ENCODE assay signal across 23 cellular contexts in the genomic region with DNA sequence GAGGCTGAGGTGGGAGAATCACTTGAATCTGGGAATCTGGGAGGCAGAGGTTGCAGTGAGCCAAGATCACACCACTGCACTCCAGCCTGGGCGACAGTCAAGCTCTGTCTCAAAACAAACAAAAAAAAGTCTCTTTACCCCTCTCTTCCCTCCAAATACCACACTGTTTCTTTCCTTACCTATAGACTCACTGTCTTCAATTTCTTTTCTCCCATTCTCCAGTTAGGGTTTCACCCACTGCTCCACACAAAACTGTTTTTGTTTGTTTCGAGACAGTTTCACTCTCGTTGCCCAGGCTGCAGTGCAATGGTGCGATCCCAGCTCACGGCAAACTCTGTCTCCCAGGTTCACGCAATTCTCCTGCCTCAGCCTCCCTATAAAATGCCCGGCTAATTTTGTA. TPM values are rescaled to one million over a fixed set of nuclear protein-coding genes. Genes with fewer than 3 reads are reported as not detected.
DNase-seq lines count a peak whose midpoint lies in the region; ATAC-seq and TF ChIP-seq lines count a peak whose summit lies in the region.
"Had no signal": no experiment of that assay in that cellular context is flagged by ENCODE, and none has a peak within 500 bp of the region (broad histone marks: within the 10 kb centered on the region; RNA-seq: fewer than 3 reads in every experiment).

No MANE protein-coding gene starts in this region.

- peak overlapping the region; percentile 61 for H3K27ac Mint-ChIP-seq in activated CD4-positive, alpha-beta memory T cell treated with anti-CD3 and anti-CD28 coated beads, Interleukin-2, amount 10 ng/mL, durations not matched to agents 7 days and 5 days
- H3K27ac Mint-ChIP-seq in activated CD4-positive, alpha-beta memory T cell treated with anti-CD3 and anti-CD28 coated beads for 36 hours = no peak overlapping the region
- peak overlapping the region; percentile 38 for H3K27ac Mint-ChIP-seq in stimulated activated naive CD8-positive, alpha-beta T cell treated with anti-CD3 and anti-CD28 coated beads, Interleukin-15, Interleukin-2, amounts not matched to agents 100 ng/mL and 50 ng/mL, for 24 hours
- no peak overlapping the region for H3K27ac Mint-ChIP-seq in stimulated activated naive CD8-positive, alpha-beta T cell treated with anti-CD3 and anti-CD28 coated beads, Interleukin-15, amount 100 ng/mL, for 72 hours
- H3K27ac Mint-ChIP-seq in endodermal cell = no peak overlapping the region
- peak overlapping the region; percentile 55 for H3K27ac Mint-ChIP-seq in type B pancreatic cell

- no peak overlapping the region for H3K27ac ChIP-seq in endodermal cell (ENCODE audit: low read depth, low read length)
- H3K27ac ChIP-seq: PC-9, SJSA1 had no signal

- H3K4me3 ChIP-seq in endodermal cell (ENCODE audit: low read length) = no peak overlapping the region
- H3K4me3 ChIP-seq: MG63, PC-9, SJSA1 had no signal

- H3K4me3 Mint-ChIP-seq in activated CD4-positive, alpha-beta memory T cell treated with anti-CD3 and anti-CD28 coated beads, Interleukin-2, amount 10 ng/mL, durations not matched to agents 7 days and 5 days = no peak overlapping the region
- no peak overlapping the region for H3K4me3 Mint-ChIP-seq in activated CD4-positive, alpha-beta memory T cell treated with anti-CD3 and anti-CD28 coated beads for 36 hours
- no peak overlapping the region for H3K4me3 Mint-ChIP-seq in stimulated activated naive CD8-positive, alpha-beta T cell treated with anti-CD3 and anti-CD28 coated beads, Interleukin-15, Interleukin-2, amounts not matched to agents 100 ng/mL and 50 ng/mL, for 24 hours
- no peak overlapping the region for H3K4me3 Mint-ChIP-seq in stimulated activated naive CD8-positive, alpha-beta T cell treated with anti-CD3 and anti-CD28 coated beads, Interleukin-15, amount 100 ng/mL, for 72 hours
- no peak overlapping the region for H3K4me3 Mint-ChIP-seq in endodermal cell
- no peak overlapping the region for H3K4me3 Mint-ChIP-seq in type B pancreatic cell

- 91 to 99% methylated on average over 6 to 7 of the region's 7 CpGs for WGBS in endodermal cell (ENCODE audit: insufficient coverage in 1 of 2, insufficient read length in 1 of 2), 2 experiments

- no peak for DNase-seq in activated CD4-positive, alpha-beta memory T cell treated with anti-CD3 and anti-CD28 coated beads, Interleukin-2, amount 10 ng/mL, durations not matched to agents 7 days and 5 days
- no peak for DNase-seq in activated CD4-positive, alpha-beta memory T cell treated with anti-CD3 and anti-CD28 coated beads for 36 hours
- DNase-seq in stimulated activated naive CD8-positive, alpha-beta T cell treated with anti-CD3 and anti-CD28 coated beads, Interleukin-15, amount 100 ng/mL, for 72 hours = no peak
- peak; percentile 13 for DNase-seq in endodermal cell
- DNase-seq in type B pancreatic cell (ENCODE audit: extremely low spot score, unreplicated experiment) = no peak
- DNase-seq in midbrain (lab: John Stamatoyannopoulos, UW) = no peak
- DNase-seq in dermis blood vessel endothelial cell = no peak
- DNase-seq: CD4-positive, CD25-positive, alpha-beta regulatory T cell; IMR-90; KG1; MG63; NCI-H1105 treated with DMSO at 0.1 percent for 48 hours; NCI-H146; NCI-H2029; NCI-H446 treated with DMSO at 0.1 percent for 48 hours; NCI-H526; PC-9; Right ventricle myocardium superior had no signal

- no peaks in the 10 kb centered on the region for H3K9me3 ChIP-seq in endodermal cell (ENCODE audit: control insufficient read depth, low read length)
- H3K9me3 ChIP-seq: MG63, SJSA1 had no signal

- peaks cover 4% of the 10 kb centered on the region for H3K4me1 ChIP-seq in endodermal cell (ENCODE audit: control insufficient read depth, insufficient read depth, low read length)

- H3K27me3 Mint-ChIP-seq in activated CD4-positive, alpha-beta memory T cell treated with anti-CD3 and anti-CD28 coated beads, Interleukin-2, amount 10 ng/mL, durations not matched to agents 7 days and 5 days = no peaks in the 10 kb centered on the region
- no peaks in the 10 kb centered on the region for H3K27me3 Mint-ChIP-seq in activated CD4-positive, alpha-beta memory T cell treated with anti-CD3 and anti-CD28 coated beads for 36 hours
- H3K27me3 Mint-ChIP-seq in stimulated activated naive CD8-positive, alpha-beta T cell treated with anti-CD3 and anti-CD28 coated beads, Interleukin-15, Interleukin-2, amounts not matched to agents 100 ng/mL and 50 ng/mL, for 24 hours = no peaks in the 10 kb centered on the region
- H3K27me3 Mint-ChIP-seq in stimulated activated naive CD8-positive, alpha-beta T cell treated with anti-CD3 and anti-CD28 coated beads, Interleukin-15, amount 100 ng/mL, for 72 hours = no peaks in the 10 kb centered on the region
- H3K27me3 Mint-ChIP-seq in endodermal cell (ENCODE audit: insufficient read depth) = no peaks in the 10 kb centered on the region
- no peaks in the 10 kb centered on the region for H3K27me3 Mint-ChIP-seq in type B pancreatic cell
- H3K27me3 Mint-ChIP-seq: CD4-positive, CD25-positive, alpha-beta regulatory T cell had no signal

- no peaks in the 10 kb centered on the region for H3K9me3 Mint-ChIP-seq in activated CD4-positive, alpha-beta memory T cell treated with anti-CD3 and anti-CD28 coated beads, Interleukin-2, amount 10 ng/mL, durations not matched to agents 7 days and 5 days
- H3K9me3 Mint-ChIP-seq in activated CD4-positive, alpha-beta memory T cell treated with anti-CD3 and anti-CD28 coated beads for 36 hours = no peaks in the 10 kb centered on the region
- H3K9me3 Mint-ChIP-seq in stimulated activated naive CD8-positive, alpha-beta T cell treated with anti-CD3 and anti-CD28 coated beads, Interleukin-15, Interleukin-2, amounts not matched to agents 100 ng/mL and 50 ng/mL, for 24 hours = no peaks in the 10 kb centered on the region
- H3K9me3 Mint-ChIP-seq in stimulated activated naive CD8-positive, alpha-beta T cell treated with anti-CD3 and anti-CD28 coated beads, Interleukin-15, amount 100 ng/mL, for 72 hours = no peaks in the 10 kb centered on the region
- no peaks in the 10 kb centered on the region for H3K9me3 Mint-ChIP-seq in endodermal cell
- H3K9me3 Mint-ChIP-seq in type B pancreatic cell = no peaks in the 10 kb centered on the region
- H3K9me3 Mint-ChIP-seq: CD4-positive, CD25-positive, alpha-beta regulatory T cell had no signal

- H3K9ac ChIP-seq in endodermal cell (ENCODE audit: extremely low read depth, low read length, poor library complexity, severe bottlenecking) = no peak overlapping the region

- H3K36me3 ChIP-seq in endodermal cell (ENCODE audit: control insufficient read depth, insufficient read depth, low read length) = peaks cover 41% of the 10 kb centered on the region

- CTCF ChIA-PET in activated CD4-positive, alpha-beta memory T cell treated with anti-CD3 and anti-CD28 coated beads, Interleukin-2, amount 10 ng/mL, durations not matched to agents 7 days and 5 days (lab: Charles Lee) = interaction anchor here (1.3 kb wide), 1 partner anchor 48 kb away, joined by 3 read pairs; no protein-coding TSS in a partner anchor
- CTCF ChIA-PET in activated CD4-positive, alpha-beta memory T cell treated with anti-CD3 and anti-CD28 coated beads for 36 hours (lab: Charles Lee) = no interaction called here

- H3K27me3 ChIP-seq in endodermal cell (ENCODE audit: control insufficient read depth, insufficient read depth, low read length, poor library complexity, severe bottlenecking) = no peaks in the 10 kb centered on the region
- H3K27me3 ChIP-seq: MG63, SJSA1 had no signal

- POLR2A ChIA-PET in activated CD4-positive, alpha-beta memory T cell treated with anti-CD3 and anti-CD28 coated beads, Interleukin-2, amount 10 ng/mL, durations not matched to agents 7 days and 5 days (lab: Charles Lee) = no interaction called here
- POLR2A ChIA-PET in activated CD4-positive, alpha-beta memory T cell treated with anti-CD3 and anti-CD28 coated beads for 36 hours (lab: Charles Lee) = interaction anchor here (0.6 kb wide), 1 partner anchor 268 kb away, joined by 3 read pairs; no protein-coding TSS in a partner anchor

- TF ChIP-seq CTCF in endodermal cell (conservative IDR thresholded peaks at IDR 0.05) = no peak
- TF ChIP-seq CTCF in type B pancreatic cell (conservative IDR thresholded peaks at IDR 0.05) = no peak

- intact Hi-C loops in activated CD4-positive, alpha-beta memory T cell treated with anti-CD3 and anti-CD28 coated beads for 36 hours (cut with micrococcal nuclease) = no loop called here

- peaks cover 38% of the 10 kb centered on the region for H3K4me1 Mint-ChIP-seq in activated CD4-positive, alpha-beta memory T cell treated with anti-CD3 and anti-CD28 coated beads, Interleukin-2, amount 10 ng/mL, durations not matched to agents 7 days and 5 days
- peaks cover 20% of the 10 kb centered on the region for H3K4me1 Mint-ChIP-seq in activated CD4-positive, alpha-beta memory T cell treated with anti-CD3 and anti-CD28 coated beads for 36 hours (ENCODE audit: low read depth)
- peaks cover 10% of the 10 kb centered on the region for H3K4me1 Mint-ChIP-seq in stimulated activated naive CD8-positive, alpha-beta T cell treated with anti-CD3 and anti-CD28 coated beads, Interleukin-15, Interleukin-2, amounts not matched to agents 100 ng/mL and 50 ng/mL, for 24 hours (ENCODE audit: low read depth)
- peaks cover 23% of the 10 kb centered on the region for H3K4me1 Mint-ChIP-seq in stimulated activated naive CD8-positive, alpha-beta T cell treated with anti-CD3 and anti-CD28 coated beads, Interleukin-15, amount 100 ng/mL, for 72 hours
- H3K4me1 Mint-ChIP-seq in endodermal cell = peaks cover 8% of the 10 kb centered on the region
- H3K4me1 Mint-ChIP-seq in type B pancreatic cell (ENCODE audit: unreplicated experiment) = peaks cover 7% of the 10 kb centered on the region

- ATAC-seq in stimulated activated naive CD8-positive, alpha-beta T cell treated with anti-CD3 and anti-CD28 coated beads, Interleukin-15, amount 100 ng/mL, for 72 hours = no peak

- peaks cover 75% of the 10 kb centered on the region for H3K36me3 Mint-ChIP-seq in activated CD4-positive, alpha-beta memory T cell treated with anti-CD3 and anti-CD28 coated beads, Interleukin-2, amount 10 ng/mL, durations not matched to agents 7 days and 5 days (ENCODE audit: low read depth)
- peaks cover 42% of the 10 kb centered on the region for H3K36me3 Mint-ChIP-seq in activated CD4-positive, alpha-beta memory T cell treated with anti-CD3 and anti-CD28 coated beads for 36 hours
- H3K36me3 Mint-ChIP-seq in stimulated activated naive CD8-positive, alpha-beta T cell treated with anti-CD3 and anti-CD28 coated beads, Interleukin-15, Interleukin-2, amounts not matched to agents 100 ng/mL and 50 ng/mL, for 24 hours (ENCODE audit: low read depth) = peaks cover 42% of the 10 kb centered on the region
- H3K36me3 Mint-ChIP-seq in endodermal cell (ENCODE audit: low read depth) (peaks cover 45% of the 10 kb centered on the region), type B pancreatic cell (peaks cover 18% of the 10 kb centered on the region)

RNA-seq across cellular contexts. Expression of gene CD2BP2, which starts 6.1 kb away (rescaled TPM):
- total RNA-seq in activated CD4-positive, alpha-beta memory T cell treated with anti-CD3 and anti-CD28 coated beads, Interleukin-2, amount 10 ng/mL, durations not matched to agents 7 days and 5 days = 10 to 100 TPM; 75.6 to 75.9 TPM
- total RNA-seq in activated CD4-positive, alpha-beta memory T cell treated with anti-CD3 and anti-CD28 coated beads for 36 hours = 10 to 100 TPM; 60.7 to 61.4 TPM
- total RNA-seq in endodermal cell = 10 to 100 TPM; 75.4 to 76.0 TPM
- 39.8 TPM for polyA plus RNA-seq in endodermal cell (2013, experiment 1 of 2)
- 35.9 TPM for polyA plus RNA-seq in endodermal cell (2013, experiment 2 of 2)
- total RNA-seq in type B pancreatic cell (ENCODE audit: low replicate concordance) = 64.6 and 68.9 TPM in 2 replicates
- total RNA-seq in dermis blood vessel endothelial cell = 44.4 and 50.4 TPM in 2 replicates

RNA-seq across cellular contexts. Expression of gene TBC1D10B, which starts 9.1 kb away (rescaled TPM):
- 10 to 100 TPM; 69.2 TPM for total RNA-seq in activated CD4-positive, alpha-beta memory T cell treated with anti-CD3 and anti-CD28 coated beads, Interleukin-2, amount 10 ng/mL, durations not matched to agents 7 days and 5 days
- total RNA-seq in activated CD4-positive, alpha-beta memory T cell treated with anti-CD3 and anti-CD28 coated beads for 36 hours = 10 to 100 TPM; 54.7 to 54.8 TPM
- total RNA-seq in endodermal cell = 10 to 100 TPM; 30.7 to 36.3 TPM
- 32.4 TPM for polyA plus RNA-seq in endodermal cell (2013, experiment 1 of 2)
- 27.8 TPM for polyA plus RNA-seq in endodermal cell (2013, experiment 2 of 2)
- total RNA-seq in type B pancreatic cell (ENCODE audit: low replicate concordance) = 46.8 and 50.0 TPM in 2 replicates
- total RNA-seq in dermis blood vessel endothelial cell = 37.4 and 57.4 TPM in 2 replicates

RNA-seq across cellular contexts. Expression of gene MYL11, which starts 13.4 kb away (rescaled TPM):
- total RNA-seq in activated CD4-positive, alpha-beta memory T cell treated with anti-CD3 and anti-CD28 coated beads, Interleukin-2, amount 10 ng/mL, durations not matched to agents 7 days and 5 days = 1 to 10 TPM in 1 of 2 experiments, not detected in 1; 1.2 TPM
- 1 to 10 TPM in 1 of 2 experiments, under 1 TPM in 1; 0.83 to 1.6 TPM for total RNA-seq in activated CD4-positive, alpha-beta memory T cell treated with anti-CD3 and anti-CD28 coated beads for 36 hours
- total RNA-seq in endodermal cell (1 to 10 TPM in 1 of 2 donors, not detected in 1; 1.2 TPM), type B pancreatic cell (ENCODE audit: low replicate concordance) (10.4 and 21.7 TPM in 2 replicates), dermis blood vessel endothelial cell (not detected in 2 replicates)
- 0.64 TPM for polyA plus RNA-seq in endodermal cell (2013, experiment 1 of 2)
- polyA plus RNA-seq in endodermal cell (2013, experiment 2 of 2) = 0.62 TPM
- total RNA-seq: A172, H4, IMR-90, Right ventricle myocardium superior, RPMI7951, SJSA1 had no signal

RNA-seq across cellular contexts. Expression of gene SEPTIN1, which starts 21.2 kb away (rescaled TPM):
- total RNA-seq in activated CD4-positive, alpha-beta memory T cell treated with anti-CD3 and anti-CD28 coated beads, Interleukin-2, amount 10 ng/mL, durations not matched to agents 7 days and 5 days = 100 to 1,000 TPM; 343 to 354 TPM
- total RNA-seq in activated CD4-positive, alpha-beta memory T cell treated with anti-CD3 and anti-CD28 coated beads for 36 hours = 100 to 1,000 TPM; 199 to 202 TPM
- total RNA-seq in endodermal cell (1 to 10 TPM; 1.1 to 2.3 TPM), type B pancreatic cell (ENCODE audit: low replicate concordance) (1.4 and 2.3 TPM in 2 replicates), dermis blood vessel endothelial cell (not detected in 2 replicates)
- 3.3 TPM for polyA plus RNA-seq in endodermal cell (2013, experiment 1 of 2)
- polyA plus RNA-seq in endodermal cell (2013, experiment 2 of 2) = 2.0 TPM
- total RNA-seq: A172, H4, IMR-90, RPMI7951, SJSA1 had no signal

RNA-seq across cellular contexts. Expression of gene ZNF48, which starts 34.0 kb away (rescaled TPM):
- 10 to 100 TPM; 14.2 to 14.5 TPM for total RNA-seq in activated CD4-positive, alpha-beta memory T cell treated with anti-CD3 and anti-CD28 coated beads, Interleukin-2, amount 10 ng/mL, durations not matched to agents 7 days and 5 days
- 10 to 100 TPM; 13.1 to 13.6 TPM for total RNA-seq in activated CD4-positive, alpha-beta memory T cell treated with anti-CD3 and anti-CD28 coated beads for 36 hours
- total RNA-seq in endodermal cell = 10 to 100 TPM; 40.1 to 58.4 TPM
- 66.8 TPM for polyA plus RNA-seq in endodermal cell (2013, experiment 1 of 2)
- 70.0 TPM for polyA plus RNA-seq in endodermal cell (2013, experiment 2 of 2)
- 14.5 and 21.1 TPM in 2 replicates for total RNA-seq in type B pancreatic cell (ENCODE audit: low replicate concordance)
- total RNA-seq in dermis blood vessel endothelial cell = 16.5 and 20.1 TPM in 2 replicates

Comparison
In these comparisons a context has a peak if more than half of its experiments do, and no peak if none do; other contexts are left out.
1. H3K27ac Mint-ChIP-seq: peak in activated CD4-positive, alpha-beta memory T cell treated with anti-CD3 and anti-CD28 coated beads, Interleukin-2, amount 10 ng/mL, durations not matched to agents 7 days and 5 days (single experiment), stimulated activated naive CD8-positive, alpha-beta T cell treated with anti-CD3 and anti-CD28 coated beads, Interleukin-15, Interleukin-2, amounts not matched to agents 100 ng/mL and 50 ng/mL, for 24 hours (single experiment) and type B pancreatic cell (single experiment); none in activated CD4-positive, alpha-beta memory T cell treated with anti-CD3 and anti-CD28 coated beads for 36 hours (single experiment), stimulated activated naive CD8-positive, alpha-beta T cell treated with anti-CD3 and anti-CD28 coated beads, Interleukin-15, amount 100 ng/mL, for 72 hours (0 of 2) and endodermal cell (single experiment).